Comparison of ENCODE assay signal across 19 cellular contexts in genomic region chr2:60888853-60889252, GRCh38. TPM values are rescaled to one million over a fixed set of nuclear protein-coding genes. Genes with fewer than 3 reads are reported as not detected.
DNase-seq lines count a peak whose midpoint lies in the region; ATAC-seq and TF ChIP-seq lines count a peak whose summit lies in the region.
"Had no signal": no experiment of that assay in that cellular context is flagged by ENCODE, and none has a peak within 500 bp of the region (broad histone marks: within the 10 kb centered on the region; RNA-seq: fewer than 3 reads in every experiment).

No MANE protein-coding gene starts in this region.

- H3K9me3 Mint-ChIP-seq in CD4-positive, CD25-positive, alpha-beta regulatory T cell = peaks cover 0 to 4% (median 0%) of the 10 kb centered on the region in 7 donors
- H3K9me3 Mint-ChIP-seq: activated naive CD4-positive, alpha-beta T cell treated with anti-CD3 and anti-CD28 coated beads, Interleukin-2, amount 10 ng/mL, durations not matched to agents 7 days and 5 days had no signal

- H3K4me1 ChIP-seq in A673 (ENCODE audit: insufficient read depth, low read length, poor library complexity, severe bottlenecking) = peaks cover 36% of the 10 kb centered on the region
- peaks cover 42% of the 10 kb centered on the region for H3K4me1 ChIP-seq in CD4-positive, CD25-positive, alpha-beta regulatory T cell (ENCODE audit: control insufficient read depth, insufficient read depth, low read length, poor library complexity, severe bottlenecking)
- H3K4me1 ChIP-seq: BE2C, breast epithelium had no signal

- H3K27me3 ChIP-seq in A673 (replicated peaks; ENCODE audit: insufficient read depth, low read depth, low read length, poor library complexity) = no peaks in the 10 kb centered on the region
- H3K27me3 ChIP-seq in CD4-positive, CD25-positive, alpha-beta regulatory T cell (ENCODE audit: control insufficient read depth, insufficient read depth, low read length) = no peaks in the 10 kb centered on the region
- H3K27me3 ChIP-seq: BE2C, breast epithelium, SJSA1 had no signal

- no peak for TF ChIP-seq CTCF in A673 (conservative IDR thresholded peaks at IDR 0.05; ENCODE audit: low read depth, low read length)

- H3K4me3 ChIP-seq in A673 (ENCODE audit: low read depth, low read length, poor library complexity, severe bottlenecking) = no peak overlapping the region
- peak overlapping the region; percentile 59 for H3K4me3 ChIP-seq in CD4-positive, CD25-positive, alpha-beta regulatory T cell (ENCODE audit: low read depth, low read length)
- no peak overlapping the region for H3K4me3 ChIP-seq in SK-N-MC
- H3K4me3 ChIP-seq: breast epithelium, SJSA1, thoracic aorta had no signal

- BruUV-seq in A673 (replicated peaks; lab: Mats Ljungman, UMichigan) = no TSS peak

- DNase-seq in A673 (ENCODE audit: low spot score) (no peak), SK-N-MC (ENCODE audit: low read depth, low spot score) (no peak), fibroblast of peridontal ligament (ENCODE audit: extremely low read depth) (peak; percentile 28), cortex of kidney (lab: John Stamatoyannopoulos, UW) (no peak), nucleus accumbens (lab: John Stamatoyannopoulos, UW) (no peak)
- no peak for DNase-seq in CD4-positive, CD25-positive, alpha-beta regulatory T cell
- DNase-seq: activated CD4-positive, alpha-beta T cell treated with anti-CD3 and anti-CD28 coated beads, Interleukin-2, amount 50 U/mL, for 48 hours; activated naive CD4-positive, alpha-beta T cell treated with anti-CD3 and anti-CD28 coated beads, Interleukin-2, amount 10 ng/mL, durations not matched to agents 7 days and 5 days; BE2C; dermis blood vessel endothelial cell; NCI-H1092; NCI-H69; PC-3; stimulated activated CD4-positive, alpha-beta T cell treated with anti-CD3 and anti-CD28 coated beads, Interleukin-2, amount 100 ng/mL, for 48 hours had no signal

- intact Hi-C loops in A673 (cut with micrococcal nuclease; ENCODE audit: unreplicated experiment) = no loop called here

- H3K27ac ChIP-seq in A673 (ENCODE audit: low read depth, low read length, poor library complexity, severe bottlenecking) (peak overlapping the region; percentile 48), SK-N-MC (peak overlapping the region; percentile 39; the same call in 1 of the 2 replicates)
- H3K27ac ChIP-seq in CD4-positive, CD25-positive, alpha-beta regulatory T cell (ENCODE audit: insufficient read depth, low read length, poor library complexity, severe bottlenecking) = peak overlapping the region; percentile 24
- H3K27ac ChIP-seq: breast epithelium, epithelial cell of prostate, SJSA1, thoracic aorta had no signal

- POLR2A ChIA-PET in A673 (lab: Charles Lee; ENCODE audit: low non-redundant PET) = no interaction called here

- H3K36me3 ChIP-seq in A673 (ENCODE audit: insufficient read depth, low read length, poor library complexity, severe bottlenecking) (peaks cover 8% of the 10 kb centered on the region), SK-N-MC (ENCODE audit: insufficient read depth, low read length) (peaks cover 8% of the 10 kb centered on the region; the same call in 1 of the 2 replicates)
- peaks cover 19% of the 10 kb centered on the region for H3K36me3 ChIP-seq in CD4-positive, CD25-positive, alpha-beta regulatory T cell (ENCODE audit: control insufficient read depth, insufficient read depth, low read length)
- H3K36me3 ChIP-seq: BE2C, breast epithelium, SJSA1, thoracic aorta had no signal

- H3K27me3 Mint-ChIP-seq in CD4-positive, CD25-positive, alpha-beta regulatory T cell = no peaks in the 10 kb centered on the region
- H3K27me3 Mint-ChIP-seq: activated naive CD4-positive, alpha-beta T cell treated with anti-CD3 and anti-CD28 coated beads, Interleukin-2, amount 10 ng/mL, durations not matched to agents 7 days and 5 days had no signal

- peaks cover 54 to 77% (median 71%) of the 10 kb centered on the region in 4 donors for H3K4me1 Mint-ChIP-seq in CD4-positive, CD25-positive, alpha-beta regulatory T cell

- ATAC-seq in CD4-positive, CD25-positive, alpha-beta regulatory T cell (ENCODE audit: low read depth in 2 of 2) = no peak
- no peak for ATAC-seq in GM19463 (IDR thresholded peaks at IDR 0.05; ENCODE audit: unreplicated experiment)
- ATAC-seq: PC-3 had no signal

- no peaks in the 10 kb centered on the region for H3K9me3 ChIP-seq in A673 (ENCODE audit: low read depth, low read length, poor library complexity, severe bottlenecking)
- H3K9me3 ChIP-seq in CD4-positive, CD25-positive, alpha-beta regulatory T cell (ENCODE audit: control insufficient read depth in 2 of 2, low read length in 2 of 2) = no peaks in the 10 kb centered on the region
- H3K9me3 ChIP-seq in SK-N-MC (ENCODE audit: low read depth, low read length) = no peaks in the 10 kb centered on the region
- H3K9me3 ChIP-seq: BE2C, breast epithelium, SJSA1, thoracic aorta had no signal

- H3K9ac ChIP-seq in SK-N-MC (ENCODE audit: insufficient read length) = no peak overlapping the region

- peak overlapping the region in 2 of 3 donors; percentile 1 to 3 for H3K27ac Mint-ChIP-seq in CD4-positive, CD25-positive, alpha-beta regulatory T cell
- H3K27ac Mint-ChIP-seq: activated naive CD4-positive, alpha-beta T cell treated with anti-CD3 and anti-CD28 coated beads, Interleukin-2, amount 10 ng/mL, durations not matched to agents 7 days and 5 days had no signal

- CTCF ChIA-PET in A673 (lab: Charles Lee) = no interaction called here

- peak overlapping the region; percentile 17 to 56 (median 28) for H3K4me3 Mint-ChIP-seq in CD4-positive, CD25-positive, alpha-beta regulatory T cell
- H3K4me3 Mint-ChIP-seq: activated naive CD4-positive, alpha-beta T cell treated with anti-CD3 and anti-CD28 coated beads, Interleukin-2, amount 10 ng/mL, durations not matched to agents 7 days and 5 days had no signal

- peaks cover 18% of the 10 kb centered on the region for H3K36me3 Mint-ChIP-seq in CD4-positive, CD25-positive, alpha-beta regulatory T cell

RNA-seq across cellular contexts. Expression of gene REL, which starts 7.5 kb away (rescaled TPM):
- total RNA-seq in A673 (2021) = 11.5 and 13.3 TPM in 2 replicates
- total RNA-seq in CD4-positive, CD25-positive, alpha-beta regulatory T cell = 146 TPM
- 10 to 100 TPM; 14.6 to 16.0 (median 15.6) TPM for polyA plus RNA-seq in CD4-positive, CD25-positive, alpha-beta regulatory T cell

Comparison
In these comparisons a context has a peak if more than half of its experiments do, and no peak if none do; other contexts are left out.
1. RNA of gene REL, which starts 7.5 kb away (total RNA-seq): 146 TPM in CD4-positive, CD25-positive, alpha-beta regulatory T cell (single experiment); 11.5 to 13.3 TPM in A673; every median in the first group is over 10 times any median in the second.
2. Peak in every context shown above with its lines, with median percentiles within 50 percentile points of each other: H3K27ac ChIP-seq.